14 cellular contexts compared by ENCODE assay signal in the genomic region with DNA sequence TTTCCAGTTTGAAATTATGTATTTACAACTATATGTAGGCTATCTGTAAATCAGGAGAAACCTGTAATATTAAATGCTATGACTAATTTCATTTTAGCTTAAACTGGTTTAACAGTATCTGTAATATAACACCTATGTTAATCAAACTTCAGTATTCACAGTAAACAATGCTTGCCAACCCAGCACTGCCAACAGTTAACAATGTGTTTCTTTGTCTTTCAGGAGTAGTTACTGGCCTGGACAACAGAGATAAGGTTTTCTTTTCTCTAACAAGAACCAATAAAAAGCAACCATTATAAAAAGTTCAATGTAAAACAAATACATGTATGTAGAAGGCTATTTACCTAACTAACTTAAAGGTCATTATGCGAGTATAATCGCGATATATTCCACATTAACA.
DNase-seq lines count a peak whose midpoint lies in the region; ATAC-seq, FAIRE-seq and TF ChIP-seq lines count a peak whose summit lies in the region.
"Had no signal": no experiment of that assay in that cellular context is flagged by ENCODE, and none has a peak within 500 bp of the region (broad histone marks: within the 10 kb centered on the region; RNA-seq: fewer than 3 reads in every experiment).

No MANE protein-coding gene starts in this region.

- peaks cover 15% of the 10 kb centered on the region; the same call in 2 of the 3 replicates for H3K4me1 Mint-ChIP-seq in GM23338

- intact Hi-C loops in dorsolateral prefrontal cortex (cut with DNase I), result no loop called here
- intact Hi-C loops in pancreas (cut with DNase I), result no loop called here
- intact Hi-C loops in upper lobe of right lung (cut with DNase I), result no loop called here

- DNase-seq in GM23338 (ENCODE audit: low spot score), result peak; percentile 21
- peak; percentile 6 for DNase-seq in NCI-H69 (lab: John Stamatoyannopoulos, UW)
- peak in 1 of 10 donors; percentile 43 for DNase-seq in dorsolateral prefrontal cortex
- no peak for DNase-seq in pancreas
- no peak for DNase-seq in upper lobe of right lung
- no peak for DNase-seq in trophoblast cell
- DNase-seq in Peyer's patch, result no peak
- no peak for DNase-seq in NCI-H510A treated with DMSO at 0.1 percent for 48 hours (lab: John Stamatoyannopoulos, UW)
- DNase-seq: activated gamma-delta T cell treated with Interleukin-2 at 50 U/mL for 16 hours; brain microvascular endothelial cell; NCI-H2227 treated with DMSO at 0.1 percent for 48 hours; Right ventricle myocardium superior; stimulated activated naive CD4-positive, alpha-beta T cell treated with Interleukin-2 at 50 U/mL for 16 hours had no signal

- 22 to 24% methylated on average over 3 of the region's 3 CpGs for WGBS in pancreas, 2 donors
- no CpG with 5 or more reads among the region's 3 CpGs for WGBS in trophoblast cell (ENCODE audit: extremely low coverage, insufficient coverage, insufficient read length)

- TF ChIP-seq CTCF in GM23338 (conservative IDR thresholded peaks at IDR 0.05; ENCODE audit: low read depth in 2 of 2) (no peak), dorsolateral prefrontal cortex (IDR thresholded peaks at IDR 0.05 in 54 of 56, conservative IDR thresholded peaks at IDR 0.05 in 2 of 56; ENCODE audit: low read depth in 1 of 56, partially characterized antibody in 56 of 56) (no peak), pancreas (IDR thresholded peaks at IDR 0.05) (no peak), upper lobe of right lung (IDR thresholded peaks at IDR 0.05) (no peak), Peyer's patch (IDR thresholded peaks at IDR 0.05) (no peak)

- no peak overlapping the region for H3K4me3 ChIP-seq in GM23338
- H3K4me3 ChIP-seq in dorsolateral prefrontal cortex, result no peak overlapping the region
- H3K4me3 ChIP-seq in pancreas, result no peak overlapping the region
- no peak overlapping the region for H3K4me3 ChIP-seq in upper lobe of right lung
- H3K4me3 ChIP-seq in trophoblast cell (ENCODE audit: low read depth, low read length), result no peak overlapping the region
- no peak overlapping the region for H3K4me3 ChIP-seq in Peyer's patch

- ATAC-seq in GM23338 (peak; percentile 86), pancreas (peak; percentile 75 to 92 (median 86)), upper lobe of right lung (no peak)

- no peak overlapping the region for H2BK5ac ChIP-seq in trophoblast cell (ENCODE audit: low read depth, low read length, poor library complexity)

- peaks cover 4% of the 10 kb centered on the region; the same call in 1 of the 3 replicates for H3K9me3 Mint-ChIP-seq in GM23338

- no peak overlapping the region for H3K27ac ChIP-seq in GM23338 (ENCODE audit: low read depth)
- H3K27ac ChIP-seq in dorsolateral prefrontal cortex, result peak overlapping the region; percentile 40 to 95 (median 86)
- H3K27ac ChIP-seq in pancreas, result peak overlapping the region in 2 of 4 donors; percentile 32 to 45
- H3K27ac ChIP-seq in upper lobe of right lung, result no peak overlapping the region
- H3K27ac ChIP-seq in trophoblast cell (ENCODE audit: low read depth, low read length), result no peak overlapping the region
- H3K27ac ChIP-seq in Peyer's patch, result no peak overlapping the region
- H3K27ac ChIP-seq: brain microvascular endothelial cell had no signal

- H4K20me1 ChIP-seq in GM23338 (replicated peaks; ENCODE audit: insufficient read depth), result no peaks in the 10 kb centered on the region

- no peak overlapping the region for H3K9ac ChIP-seq in trophoblast cell (ENCODE audit: low read length)

- peak; percentile 84 for FAIRE-seq in pancreas (lab: Jason Lieb, UNC)
- FAIRE-seq: H54 had no signal

- H3F3A ChIP-seq in GM23338 (replicated peaks; ENCODE audit: low read depth), result no peaks in the 10 kb centered on the region

- no peak overlapping the region for H3K4ac ChIP-seq in trophoblast cell (ENCODE audit: low read depth, low read length)

- no peak overlapping the region for H3K23ac ChIP-seq in trophoblast cell (ENCODE audit: low read length)

- H3K79me1 ChIP-seq in trophoblast cell (ENCODE audit: low read length), result no peaks in the 10 kb centered on the region

- no peak overlapping the region for H4K91ac ChIP-seq in trophoblast cell (ENCODE audit: low read depth, low read length)

- no peak overlapping the region for H4K8ac ChIP-seq in trophoblast cell (ENCODE audit: low read depth, low read length)

- peak overlapping the region; percentile 1; the same call in 1 of the 2 replicates for H3K4me2 ChIP-seq in GM23338
- H3K4me2 ChIP-seq in trophoblast cell (ENCODE audit: low read length), result no peak overlapping the region

- no peak overlapping the region for H3K18ac ChIP-seq in trophoblast cell (ENCODE audit: low read length)

- H3K36me3 Mint-ChIP-seq in GM23338 (ENCODE audit: low read depth), result peaks cover 9% of the 10 kb centered on the region

- H3K4me1 ChIP-seq in GM23338 (ENCODE audit: insufficient read depth) (peaks cover 7% of the 10 kb centered on the region), pancreas (peaks cover 0 to 18% (median 11%) of the 10 kb centered on the region in 3 donors), upper lobe of right lung (no peaks in the 10 kb centered on the region), trophoblast cell (ENCODE audit: control insufficient read depth in 1 of 2, insufficient read depth in 2 of 2, low read length in 2 of 2) (no peaks in the 10 kb centered on the region), Peyer's patch (no peaks in the 10 kb centered on the region)

- no peaks in the 10 kb centered on the region for H3K27me3 Mint-ChIP-seq in GM23338 (ENCODE audit: insufficient read depth, low read depth, poor library complexity)

- H3K9me2 ChIP-seq in GM23338 (ENCODE audit: insufficient read depth), result no peaks in the 10 kb centered on the region

- no peak for TF ChIP-seq POLR2A in Peyer's patch (IDR thresholded peaks at IDR 0.05)

- no peaks in the 10 kb centered on the region for H3K79me2 ChIP-seq in GM23338 (replicated peaks; ENCODE audit: insufficient read depth)
- no peaks in the 10 kb centered on the region for H3K79me2 ChIP-seq in trophoblast cell (ENCODE audit: control insufficient read depth, insufficient read depth, low read length, poor library complexity)

- H3K27me3 ChIP-seq in GM23338 (ENCODE audit: insufficient read depth) (no peaks in the 10 kb centered on the region), dorsolateral prefrontal cortex (no peaks in the 10 kb centered on the region), pancreas (no peaks in the 10 kb centered on the region), upper lobe of right lung (no peaks in the 10 kb centered on the region), trophoblast cell (ENCODE audit: insufficient read depth, low read length) (no peaks in the 10 kb centered on the region), Peyer's patch (no peaks in the 10 kb centered on the region)
- H3K27me3 ChIP-seq: brain microvascular endothelial cell had no signal

- H3K9me3 ChIP-seq in pancreas, result no peaks in the 10 kb centered on the region
- no peaks in the 10 kb centered on the region for H3K9me3 ChIP-seq in upper lobe of right lung
- no peaks in the 10 kb centered on the region for H3K9me3 ChIP-seq in trophoblast cell (ENCODE audit: insufficient read depth, low read depth, low read length)
- no peaks in the 10 kb centered on the region for H3K9me3 ChIP-seq in Peyer's patch

- no peak overlapping the region for H2AK5ac ChIP-seq in trophoblast cell (ENCODE audit: low read length)

- no peak overlapping the region for H3K14ac ChIP-seq in trophoblast cell (ENCODE audit: low read length)

- H3K4me3 Mint-ChIP-seq in GM23338, result no peak overlapping the region

- no peaks in the 10 kb centered on the region for H3K36me3 ChIP-seq in GM23338 (ENCODE audit: insufficient read depth)
- H3K36me3 ChIP-seq in pancreas, result no peaks in the 10 kb centered on the region
- no peaks in the 10 kb centered on the region for H3K36me3 ChIP-seq in upper lobe of right lung
- peaks cover 0 to 5% of the 10 kb centered on the region in 2 experiments for H3K36me3 ChIP-seq in trophoblast cell (ENCODE audit: control insufficient read depth in 1 of 2, insufficient read depth in 2 of 2, low read length in 2 of 2)
- H3K36me3 ChIP-seq in Peyer's patch, result no peaks in the 10 kb centered on the region
- H3K36me3 ChIP-seq: brain microvascular endothelial cell had no signal

- H2BK12ac ChIP-seq in trophoblast cell (ENCODE audit: low read length), result no peak overlapping the region

- no peak overlapping the region for H3K27ac Mint-ChIP-seq in GM23338

- no peak overlapping the region for H2AFZ ChIP-seq in GM23338
- H2AFZ ChIP-seq in trophoblast cell (ENCODE audit: insufficient read depth, low read length, poor library complexity), result no peak overlapping the region

- no peak overlapping the region for H2BK120ac ChIP-seq in trophoblast cell (ENCODE audit: insufficient read depth, low read length, poor library complexity)

- no peak overlapping the region for H4K12ac ChIP-seq in trophoblast cell (ENCODE audit: low read depth, low read length)

TF ChIP-seq in GM23338, 12 proteins besides CTCF, POLR2A, EP300 and RAD21 (continues in another document):
- TF ChIP-seq CREB1 (CRISPR knock-in tag; IDR thresholded peaks at IDR 0.05; ENCODE audit: low read depth), result no peak
- TF ChIP-seq ZNF114 (CRISPR knock-in tag; IDR thresholded peaks at IDR 0.05), result no peak
- no peak for TF ChIP-seq POLR2AphosphoS5 (IDR thresholded peaks at IDR 0.05; ENCODE audit: low read depth)
- no peak for TF ChIP-seq JUNB (IDR thresholded peaks at IDR 0.05; ENCODE audit: unreplicated experiment)
- TF ChIP-seq EZH2phosphoT487 (IDR thresholded peaks at IDR 0.05; ENCODE audit: unreplicated experiment), result no peak
- no peak for TF ChIP-seq NANOG (IDR thresholded peaks at IDR 0.05; ENCODE audit: borderline replicate concordance)

Comparison
In these comparisons a context has a peak if more than half of its experiments do, and no peak if none do; other contexts are left out.
1. DNase-seq: peak in GM23338 (single experiment) and NCI-H69 (single experiment); none in pancreas (0 of 6), upper lobe of right lung (single experiment), trophoblast cell (0 of 2), Peyer's patch (0 of 3) and NCI-H510A treated with DMSO at 0.1 percent for 48 hours (single experiment).
2. H3K27ac ChIP-seq: peak in dorsolateral prefrontal cortex (59 of 59); none in GM23338 (single experiment), upper lobe of right lung (single experiment), trophoblast cell (single experiment) and Peyer's patch (0 of 4).